In genomic region chr19:1154731-1155351, GRCh38 we compare ENCODE assay signal across 8 cellular contexts. TPM values are rescaled to one million over a fixed set of nuclear protein-coding genes. Genes with fewer than 3 reads are reported as not detected.
DNase-seq lines count a peak whose midpoint lies in the region; ATAC-seq and TF ChIP-seq lines count a peak whose summit lies in the region.

No MANE protein-coding gene starts in this region.

- H3K9ac ChIP-seq in SK-N-SH: no peak overlapping the region
- no peak overlapping the region for H3K9ac ChIP-seq in neuronal stem cell (ENCODE audit: low read depth, low read length, poor library complexity)

- H3K9me3 ChIP-seq in SK-N-SH: no peaks in the 10 kb centered on the region
- no peaks in the 10 kb centered on the region for H3K9me3 ChIP-seq in neuronal stem cell (replicated peaks in 1 of 2; ENCODE audit: control insufficient read depth in 2 of 2, insufficient read depth in 1 of 2, low read depth in 1 of 2, low read length in 2 of 2)

- peaks cover 0 to 17% of the 10 kb centered on the region in 2 experiments; a peak in 1 of 4 replicates for H3K4me1 ChIP-seq in SK-N-SH (ENCODE audit: control insufficient read depth in 1 of 2, insufficient read depth in 2 of 2, low read depth in 1 of 2, low read length in 1 of 2)
- H3K4me1 ChIP-seq in neuronal stem cell (ENCODE audit: control insufficient read depth in 2 of 2, insufficient read depth in 1 of 2, low read depth in 1 of 2, low read length in 2 of 2): peaks cover 0 to 4% of the 10 kb centered on the region in 2 donors

- no peak overlapping the region for H2AK5ac ChIP-seq in neuronal stem cell (ENCODE audit: low read depth, low read length)

- ATAC-seq in HG02970 (IDR thresholded peaks at IDR 0.05; ENCODE audit: low FRiP score, unreplicated experiment) (no peak), GM19023 (IDR thresholded peaks at IDR 0.05; ENCODE audit: unreplicated experiment) (no peak)
- no peak for ATAC-seq in stimulated activated naive CD8-positive, alpha-beta T cell treated with anti-CD3 and anti-CD28 coated beads, Interleukin-15, amount 100 ng/mL, for 72 hours

- H3K9me2 ChIP-seq in SK-N-SH: no peaks in the 10 kb centered on the region

- no peak overlapping the region for H2BK120ac ChIP-seq in neuronal stem cell (ENCODE audit: low read depth, low read length)

- no peak overlapping the region for H3K4ac ChIP-seq in neuronal stem cell (ENCODE audit: low read length)

- H3K79me1 ChIP-seq in neuronal stem cell (ENCODE audit: low read depth, low read length): peaks cover 14% of the 10 kb centered on the region

- H3K18ac ChIP-seq in neuronal stem cell (ENCODE audit: low read length): peak overlapping the region; percentile 28

- WGBS in SK-N-SH (ENCODE audit: low lambda C conversion rate): no CpG with 5 or more reads among the region's 32 CpGs
- no CpG with 5 or more reads among the region's 32 CpGs for WGBS in neuronal stem cell (ENCODE audit: extremely low coverage in 2 of 2, insufficient read length in 2 of 2, insufficient replicate concordance in 1 of 2), 2 donors

- DNase-seq in Ammon's horn (ENCODE audit: low spot score) (peak; percentile 47), SK-N-SH (peak; percentile 86), fibroblast of pulmonary artery (ENCODE audit: low read depth) (peak; percentile 95), neuronal stem cell (ENCODE audit: low spot score) (no peak)
- DNase-seq in T-helper 2 cell treated with Interferon-gamma antibody and Interleukin-4, amounts not matched to agents 5 μg/mL and 100 μg/mL, for 36 hours (ENCODE audit: low spot score): no peak
- DNase-seq in stimulated activated naive CD8-positive, alpha-beta T cell treated with anti-CD3 and anti-CD28 coated beads, Interleukin-15, amount 100 ng/mL, for 72 hours: no peak

- no peak overlapping the region for H2AFZ ChIP-seq in SK-N-SH (ENCODE audit: low read depth)
- H2AFZ ChIP-seq in neuronal stem cell (ENCODE audit: low read length): no peak overlapping the region

- H4K20me1 ChIP-seq in SK-N-SH (ENCODE audit: insufficient read depth): peaks cover 37% of the 10 kb centered on the region

- H2BK12ac ChIP-seq in neuronal stem cell (ENCODE audit: low read length): no peak overlapping the region

- no peak for TF ChIP-seq EP300 in SK-N-SH (IDR thresholded peaks at IDR 0.05; ENCODE audit: borderline replicate concordance in 1 of 2, low read depth in 1 of 2, low read length in 1 of 2)

- no peaks in the 10 kb centered on the region for H3K4me1 Mint-ChIP-seq in T-helper 2 cell treated with Interferon-gamma antibody and Interleukin-4, amounts not matched to agents 5 μg/mL and 100 μg/mL, for 36 hours (ENCODE audit: low read depth)
- peaks cover under 1% of the 10 kb centered on the region for H3K4me1 Mint-ChIP-seq in stimulated activated naive CD8-positive, alpha-beta T cell treated with anti-CD3 and anti-CD28 coated beads, Interleukin-15, amount 100 ng/mL, for 72 hours

- peaks cover 23% of the 10 kb centered on the region; the same call in 1 of the 2 replicates for H3K79me2 ChIP-seq in SK-N-SH (ENCODE audit: insufficient read depth)

- H2BK5ac ChIP-seq in neuronal stem cell (ENCODE audit: low read length): no peak overlapping the region

- CTCF ChIA-PET in SK-N-SH (lab: Yijun Ruan, JAX): interaction anchor here (1.1 to 2.2 kb wide), 3 partner anchors 24 to 42 kb away, joined by 3 to 9 read pairs (median 3); no protein-coding TSS in a partner anchor

- H3K27me3 ChIP-seq in SK-N-SH (ENCODE audit: insufficient read depth): no peaks in the 10 kb centered on the region
- H3K27me3 ChIP-seq in neuronal stem cell (ENCODE audit: control insufficient read depth in 3 of 3, insufficient read depth in 3 of 3, low read depth in 1 of 3, low read length in 3 of 3): peaks cover 0 to 2% (median 0%) of the 10 kb centered on the region in 3 experiments

- H3K4me3 Mint-ChIP-seq in T-helper 2 cell treated with Interferon-gamma antibody and Interleukin-4, amounts not matched to agents 5 μg/mL and 100 μg/mL, for 36 hours: no peak overlapping the region
- no peak overlapping the region for H3K4me3 Mint-ChIP-seq in stimulated activated naive CD8-positive, alpha-beta T cell treated with anti-CD3 and anti-CD28 coated beads, Interleukin-15, amount 100 ng/mL, for 72 hours

- H3K4me2 ChIP-seq in SK-N-SH (no peak overlapping the region), neuronal stem cell (ENCODE audit: insufficient read depth, low read length, poor library complexity, severe bottlenecking) (no peak overlapping the region)

- H4K8ac ChIP-seq in neuronal stem cell (ENCODE audit: low read depth, low read length): no peak overlapping the region

- no peaks in the 10 kb centered on the region for H3F3A ChIP-seq in SK-N-SH (replicated peaks; ENCODE audit: insufficient read depth)

- H3K14ac ChIP-seq in neuronal stem cell (ENCODE audit: low read length): peak overlapping the region; percentile 21

- H3K4me3 ChIP-seq in SK-N-SH (ENCODE audit: low read depth in 2 of 2, low read length in 1 of 2) (no peak overlapping the region), fibroblast of pulmonary artery (replicated peaks; ENCODE audit: low read depth, low read length) (peak overlapping the region; percentile 40), neuronal stem cell (ENCODE audit: low read length in 2 of 2) (no peak overlapping the region)

- H2BK15ac ChIP-seq in neuronal stem cell (ENCODE audit: low read length): no peak overlapping the region

- POLR2A ChIA-PET in SK-N-SH (lab: Yijun Ruan, JAX): interaction anchor here (1.5 kb wide), 1 partner anchor 9 kb away, joined by 4 read pairs; no protein-coding TSS in a partner anchor

- no peaks in the 10 kb centered on the region for H3K27me3 Mint-ChIP-seq in T-helper 2 cell treated with Interferon-gamma antibody and Interleukin-4, amounts not matched to agents 5 μg/mL and 100 μg/mL, for 36 hours (ENCODE audit: low read depth)
- H3K27me3 Mint-ChIP-seq in stimulated activated naive CD8-positive, alpha-beta T cell treated with anti-CD3 and anti-CD28 coated beads, Interleukin-15, amount 100 ng/mL, for 72 hours: no peaks in the 10 kb centered on the region

- H3K27ac ChIP-seq in SK-N-SH (ENCODE audit: low read depth in 2 of 2, low read length in 1 of 2): peak overlapping the region in 1 of 2 experiments; percentile 66; a peak in 2 of 4 replicates
- H3K27ac ChIP-seq in neuronal stem cell (replicated peaks; ENCODE audit: low read length): no peak overlapping the region

- H4K91ac ChIP-seq in neuronal stem cell (ENCODE audit: low read depth, low read length, poor library complexity): no peak overlapping the region

- H3K36me3 Mint-ChIP-seq in T-helper 2 cell treated with Interferon-gamma antibody and Interleukin-4, amounts not matched to agents 5 μg/mL and 100 μg/mL, for 36 hours (ENCODE audit: low read depth): peaks cover 3% of the 10 kb centered on the region

- no peak overlapping the region for H3K27ac Mint-ChIP-seq in T-helper 2 cell treated with Interferon-gamma antibody and Interleukin-4, amounts not matched to agents 5 μg/mL and 100 μg/mL, for 36 hours
- no peak overlapping the region for H3K27ac Mint-ChIP-seq in stimulated activated naive CD8-positive, alpha-beta T cell treated with anti-CD3 and anti-CD28 coated beads, Interleukin-15, amount 100 ng/mL, for 72 hours

- no peak for TF ChIP-seq CTCF in SK-N-SH (IDR thresholded peaks at IDR 0.05)
- no peak for TF ChIP-seq CTCF in fibroblast of pulmonary artery (IDR thresholded peaks at IDR 0.05; ENCODE audit: low read length, missing control alignments)

- H3K36me3 ChIP-seq in SK-N-SH (replicated peaks in 1 of 2; ENCODE audit: control insufficient read depth in 1 of 2, insufficient read depth in 2 of 2, low read length in 1 of 2): peaks cover 0 to 11% of the 10 kb centered on the region in 2 experiments
- peaks cover 0 to 8% of the 10 kb centered on the region in 2 donors for H3K36me3 ChIP-seq in neuronal stem cell (replicated peaks in 1 of 2; ENCODE audit: control insufficient read depth in 2 of 2, insufficient read depth in 2 of 2, low read length in 2 of 2)

- no peak for TF ChIP-seq RAD21 in SK-N-SH (IDR thresholded peaks at IDR 0.05; ENCODE audit: low read length)

- H3K9me3 Mint-ChIP-seq in T-helper 2 cell treated with Interferon-gamma antibody and Interleukin-4, amounts not matched to agents 5 μg/mL and 100 μg/mL, for 36 hours: no peaks in the 10 kb centered on the region
- no peaks in the 10 kb centered on the region for H3K9me3 Mint-ChIP-seq in stimulated activated naive CD8-positive, alpha-beta T cell treated with anti-CD3 and anti-CD28 coated beads, Interleukin-15, amount 100 ng/mL, for 72 hours

- no peak overlapping the region for H3K23ac ChIP-seq in neuronal stem cell (ENCODE audit: low read depth, low read length, poor library complexity)

TF ChIP-seq in SK-N-SH, 30 proteins besides CTCF, POLR2A, EP300 and RAD21 (continues in another document):
- TF ChIP-seq RXRA (IDR thresholded peaks at IDR 0.05; ENCODE audit: borderline replicate concordance, low read depth): no peak
- no peak for TF ChIP-seq NRF1 (IDR thresholded peaks at IDR 0.05; ENCODE audit: low read depth, low read length)

RNA-seq across cellular contexts. Expression of gene SBNO2, which starts 19.2 kb away (rescaled TPM):
- 15.7 and 18.3 TPM in 2 replicates for polyA plus RNA-seq in SK-N-SH (2012; rRNA removed)
- 4.5 and 9.3 TPM in 2 replicates for polyA plus RNA-seq in SK-N-SH (2012; cell fraction: cytosol; rRNA removed)
- polyA plus RNA-seq in SK-N-SH (2012; cell fraction: nucleus; rRNA removed): 69.0 and 70.1 TPM in 2 replicates
- polyA plus RNA-seq in neuronal stem cell (2013, experiment 1 of 2): 13.3 TPM
- polyA plus RNA-seq in neuronal stem cell (2013, experiment 2 of 2): 13.9 TPM

RNA-seq across cellular contexts. Expression of gene STK11, which starts 50.7 kb away (rescaled TPM):
- polyA plus RNA-seq in SK-N-SH (2012; rRNA removed): 53.5 and 55.5 TPM in 2 replicates
- polyA plus RNA-seq in SK-N-SH (2012; cell fraction: cytosol; rRNA removed): 27.7 and 37.8 TPM in 2 replicates
- polyA plus RNA-seq in SK-N-SH (2012; cell fraction: nucleus; rRNA removed): 173 and 201 TPM in 2 replicates
- 35.0 TPM for polyA plus RNA-seq in neuronal stem cell (2013, experiment 1 of 2)
- 34.0 TPM for polyA plus RNA-seq in neuronal stem cell (2013, experiment 2 of 2)

RNA-seq across cellular contexts. Expression of gene GPX4, which starts 51.0 kb away (rescaled TPM):
- polyA plus RNA-seq in SK-N-SH (2012; rRNA removed): 566 and 925 TPM in 2 replicates
- polyA plus RNA-seq in SK-N-SH (2012; cell fraction: cytosol; rRNA removed): 591 and 700 TPM in 2 replicates
- 511 and 671 TPM in 2 replicates for polyA plus RNA-seq in SK-N-SH (2012; cell fraction: nucleus; rRNA removed)
- 755 TPM for polyA plus RNA-seq in neuronal stem cell (2013, experiment 1 of 2)
- 706 TPM for polyA plus RNA-seq in neuronal stem cell (2013, experiment 2 of 2)

RNA-seq across cellular contexts. Expression of gene POLR2E, which starts 59.7 kb away (rescaled TPM):
- 238 and 283 TPM in 2 replicates for polyA plus RNA-seq in SK-N-SH (2012; rRNA removed)
- 143 and 208 TPM in 2 replicates for polyA plus RNA-seq in SK-N-SH (2012; cell fraction: cytosol; rRNA removed)
- 134 and 138 TPM in 2 replicates for polyA plus RNA-seq in SK-N-SH (2012; cell fraction: nucleus; rRNA removed)
- 201 TPM for polyA plus RNA-seq in neuronal stem cell (2013, experiment 1 of 2)
- 197 TPM for polyA plus RNA-seq in neuronal stem cell (2013, experiment 2 of 2)

Comparison
In these comparisons a context has a peak if more than half of its experiments do, and no peak if none do; other contexts are left out.
1. DNase-seq: peak in Ammon's horn (single experiment), SK-N-SH (single experiment) and fibroblast of pulmonary artery (single experiment); none in neuronal stem cell (single experiment), T-helper 2 cell treated with Interferon-gamma antibody and Interleukin-4, amounts not matched to agents 5 μg/mL and 100 μg/mL, for 36 hours (single experiment) and stimulated activated naive CD8-positive, alpha-beta T cell treated with anti-CD3 and anti-CD28 coated beads, Interleukin-15, amount 100 ng/mL, for 72 hours (0 of 2).